11 cellular contexts compared by ENCODE assay signal in genomic region chr7:27110163-27110976, GRCh38. TPM values are rescaled to one million over a fixed set of nuclear protein-coding genes. Genes with fewer than 3 reads are reported as not detected.
DNase-seq lines count a peak whose midpoint lies in the region; TF ChIP-seq lines count a peak whose summit lies in the region.
"Had no signal": no experiment of that assay in that cellular context is flagged by ENCODE, and none has a peak within 500 bp of the region (broad histone marks: within the 10 kb centered on the region; RNA-seq: fewer than 3 reads in every experiment).

No MANE protein-coding gene starts in this region.

- no peaks in the 10 kb centered on the region for H3K4me1 ChIP-seq in effector memory CD4-positive, alpha-beta T cell (ENCODE audit: control insufficient read depth, insufficient read depth, low read length, poor library complexity, severe bottlenecking)

- TF ChIP-seq CTCF in nephron progenitor cell (IDR thresholded peaks at IDR 0.05), result no peak

- H3K9me3 ChIP-seq in effector memory CD4-positive, alpha-beta T cell (ENCODE audit: control insufficient read depth, low read length), result no peaks in the 10 kb centered on the region

- H3K36me3 ChIP-seq in effector memory CD4-positive, alpha-beta T cell (ENCODE audit: control insufficient read depth, insufficient read depth, low read length), result no peaks in the 10 kb centered on the region

- peaks cover 4% of the 10 kb centered on the region for H3K27me3 Mint-ChIP-seq in nephron progenitor cell (ENCODE audit: low read depth, poor library complexity)

- H3K4me3 ChIP-seq in effector memory CD4-positive, alpha-beta T cell (ENCODE audit: insufficient read depth, low read depth, low read length, poor library complexity, severe bottlenecking), result no peak overlapping the region

- peak; percentile 85 for DNase-seq in A172 (ENCODE audit: low spot score)
- DNase-seq in NCI-H1048 (lab: John Stamatoyannopoulos, UW), result peak; percentile 25
- no peak for DNase-seq in epithelial cell of prostate (ENCODE audit: low read depth, low spot score)
- peak; percentile 96 for DNase-seq in nephron progenitor cell
- no peak for DNase-seq in head of caudate nucleus
- no peak for DNase-seq in NCI-H1694 (lab: John Stamatoyannopoulos, UW)
- DNase-seq in AML-193 (lab: John Stamatoyannopoulos, UW), result no peak
- DNase-seq in effector memory CD4-positive, alpha-beta T cell, result no peak
- DNase-seq: stimulated activated CD4-positive, alpha-beta T cell treated with anti-CD3 and anti-CD28 coated beads, Interleukin-4, amount 100 ng/mL, for 1 hour had no signal

- H3K27ac Mint-ChIP-seq in nephron progenitor cell, result peak overlapping the region; percentile 100
- H3K27ac Mint-ChIP-seq: T-helper 1 cell treated with Interleukin-12 subunit alpha and Interleukin-12 subunit beta and Interleukin-4 antibody, amounts not matched to agents 30 μg/mL and 1 μg/mL, for 36 hours had no signal

- no peaks in the 10 kb centered on the region for H3K27me3 ChIP-seq in effector memory CD4-positive, alpha-beta T cell (replicated peaks; ENCODE audit: control insufficient read depth, insufficient read depth, low read length, poor library complexity, severe bottlenecking)

- H3K4me1 Mint-ChIP-seq in nephron progenitor cell, result peaks cover 68% of the 10 kb centered on the region
- H3K4me1 Mint-ChIP-seq: CD14-positive monocyte had no signal

- H3K9me3 Mint-ChIP-seq in nephron progenitor cell, result no peaks in the 10 kb centered on the region
- H3K9me3 Mint-ChIP-seq: T-helper 1 cell treated with Interleukin-12 subunit alpha and Interleukin-12 subunit beta and Interleukin-4 antibody, amounts not matched to agents 30 μg/mL and 1 μg/mL, for 36 hours had no signal

- H3K4me3 Mint-ChIP-seq in nephron progenitor cell, result peak overlapping the region; percentile 99
- H3K4me3 Mint-ChIP-seq: CD14-positive monocyte; T-helper 1 cell treated with Interleukin-12 subunit alpha and Interleukin-12 subunit beta and Interleukin-4 antibody, amounts not matched to agents 30 μg/mL and 1 μg/mL, for 36 hours had no signal

- intact Hi-C loops in head of caudate nucleus (cut with DNase I), result no loop called here

- peaks cover 49% of the 10 kb centered on the region for H3K36me3 Mint-ChIP-seq in nephron progenitor cell (ENCODE audit: low read depth)
- H3K36me3 Mint-ChIP-seq: CD14-positive monocyte had no signal

- peak overlapping the region; percentile 82 for H3K27ac ChIP-seq in epithelial cell of prostate
- H3K27ac ChIP-seq in effector memory CD4-positive, alpha-beta T cell (ENCODE audit: insufficient read depth, low read length, poor library complexity, severe bottlenecking), result no peak overlapping the region

RNA-seq across cellular contexts. Expression of gene HOXA2, which starts 7.9 kb away (rescaled TPM):
- total RNA-seq in A172 (2014; rRNA removed; shearing (Covaris generic)), result 0.17 TPM in 1 of 2 replicates, not detected in the other

RNA-seq across cellular contexts. Expression of gene HOXA1, which starts 14.6 kb away (rescaled TPM):
- 0.34 TPM in 1 of 2 replicates, not detected in the other for total RNA-seq in A172 (2014; rRNA removed; shearing (Covaris generic))

RNA-seq across cellular contexts. Expression of gene HOXA4, which starts 20.2 kb away (rescaled TPM):
- total RNA-seq in A172 (2014; rRNA removed; shearing (Covaris generic)), result 2.0 and 3.4 TPM in 2 replicates

RNA-seq across cellular contexts. Expression of gene HOXA5, which starts 33.1 kb away (rescaled TPM):
- 0.98 and 1.9 TPM in 2 replicates for total RNA-seq in A172 (2014; rRNA removed; shearing (Covaris generic))

RNA-seq across cellular contexts. Expression of gene HOXA6, which starts 37.2 kb away (rescaled TPM):
- total RNA-seq in A172 (2014; rRNA removed; shearing (Covaris generic)), result 0.48 TPM in 1 of 2 replicates, not detected in the other

Comparison
In these comparisons a context has a peak if more than half of its experiments do, and no peak if none do; other contexts are left out.
1. DNase-seq: peak in A172 (single experiment), NCI-H1048 (single experiment) and nephron progenitor cell (single experiment); none in epithelial cell of prostate (single experiment), head of caudate nucleus (0 of 42), NCI-H1694 (single experiment), AML-193 (0 of 2) and effector memory CD4-positive, alpha-beta T cell (0 of 3).